In the genomic region with DNA sequence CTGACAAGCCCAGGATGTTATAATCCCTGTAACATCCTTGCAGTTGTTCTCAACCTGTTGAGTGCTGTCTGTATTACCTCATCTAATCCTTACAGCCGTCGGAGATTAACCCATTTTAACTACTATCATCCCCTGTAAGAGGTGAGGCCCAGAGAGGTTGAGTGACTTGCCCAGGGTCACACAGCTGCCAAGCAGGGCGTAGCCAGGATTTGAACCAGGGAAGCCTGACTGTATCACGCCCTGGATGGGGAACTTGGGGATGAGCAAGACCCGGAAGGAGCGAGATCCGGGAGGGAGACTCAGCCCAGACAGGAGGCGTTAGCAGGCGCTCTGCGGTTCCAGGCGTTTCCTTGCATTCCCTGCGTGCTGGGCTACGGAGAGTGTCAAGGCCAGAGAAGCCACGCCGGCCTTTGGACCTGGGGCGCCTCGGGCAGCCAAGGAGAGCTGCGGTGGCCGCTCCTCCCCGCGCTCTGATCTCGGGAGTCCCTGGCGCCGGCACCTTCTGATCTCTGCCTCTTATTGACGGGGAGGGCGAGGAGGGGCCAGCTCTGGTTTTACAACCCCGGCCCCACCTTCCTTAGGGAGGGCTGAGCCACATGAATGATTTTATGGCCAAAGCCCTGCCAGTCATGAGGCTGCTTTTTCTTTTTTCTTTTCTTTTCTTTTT, we compare ENCODE assay signal across 1 cellular context.
TF ChIP-seq lines count a peak whose summit lies in the region.

No MANE protein-coding gene starts in this region.

TF ChIP-seq in HepG2, 621 proteins besides CTCF, POLR2A, EP300 and RAD21 (continued from another document and continues in another):
- TF ChIP-seq, protein P1, sequence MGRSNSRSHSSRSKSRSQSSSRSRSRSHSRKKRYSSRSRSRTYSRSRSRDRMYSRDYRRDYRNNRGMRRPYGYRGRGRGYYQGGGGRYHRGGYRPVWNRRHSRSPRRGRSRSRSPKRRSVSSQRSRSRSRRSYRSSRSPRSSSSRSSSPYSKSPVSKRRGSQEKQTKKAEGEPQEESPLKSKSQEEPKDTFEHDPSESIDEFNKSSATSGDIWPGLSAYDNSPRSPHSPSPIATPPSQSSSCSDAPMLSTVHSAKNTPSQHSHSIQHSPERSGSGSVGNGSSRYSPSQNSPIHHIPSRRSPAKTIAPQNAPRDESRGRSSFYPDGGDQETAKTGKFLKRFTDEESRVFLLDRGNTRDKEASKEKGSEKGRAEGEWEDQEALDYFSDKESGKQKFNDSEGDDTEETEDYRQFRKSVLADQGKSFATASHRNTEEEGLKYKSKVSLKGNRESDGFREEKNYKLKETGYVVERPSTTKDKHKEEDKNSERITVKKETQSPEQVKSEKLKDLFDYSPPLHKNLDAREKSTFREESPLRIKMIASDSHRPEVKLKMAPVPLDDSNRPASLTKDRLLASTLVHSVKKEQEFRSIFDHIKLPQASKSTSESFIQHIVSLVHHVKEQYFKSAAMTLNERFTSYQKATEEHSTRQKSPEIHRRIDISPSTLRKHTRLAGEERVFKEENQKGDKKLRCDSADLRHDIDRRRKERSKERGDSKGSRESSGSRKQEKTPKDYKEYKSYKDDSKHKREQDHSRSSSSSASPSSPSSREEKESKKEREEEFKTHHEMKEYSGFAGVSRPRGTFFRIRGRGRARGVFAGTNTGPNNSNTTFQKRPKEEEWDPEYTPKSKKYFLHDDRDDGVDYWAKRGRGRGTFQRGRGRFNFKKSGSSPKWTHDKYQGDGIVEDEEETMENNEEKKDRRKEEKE (IDR thresholded peaks at IDR 0.05) = no peak
- TF ChIP-seq SALL1 (CRISPR knock-in tag; IDR thresholded peaks at IDR 0.05) (peak; percentile 96), ADNP (CRISPR knock-in tag; IDR thresholded peaks at IDR 0.05) (peak; percentile 97), CCDC6 (CRISPR knock-in tag; IDR thresholded peaks at IDR 0.05) (peak; percentile 34; the same call in 1 of the 2 replicates), ZNF251 (CRISPR knock-in tag; IDR thresholded peaks at IDR 0.05) (no peak), ONECUT2 (CRISPR knock-in tag; IDR thresholded peaks at IDR 0.05) (peak; percentile 55; the same call in 1 of the 2 replicates), SCMH1 (CRISPR knock-in tag; IDR thresholded peaks at IDR 0.05; ENCODE audit: borderline replicate concordance) (no peak), TGIF2 (CRISPR knock-in tag; IDR thresholded peaks at IDR 0.05) (peak; percentile 71; the same call in 1 of the 2 replicates), RAD51 (IDR thresholded peaks at IDR 0.05; ENCODE audit: borderline replicate concordance) (no peak), ZNF776 (CRISPR knock-in tag; IDR thresholded peaks at IDR 0.05) (peak; percentile 43; the same call in 1 of the 2 replicates), MIER3 (CRISPR knock-in tag; IDR thresholded peaks at IDR 0.05; ENCODE audit: borderline replicate concordance) (peak; percentile 90; the same call in 1 of the 2 replicates), NFIB (CRISPR knock-in tag; IDR thresholded peaks at IDR 0.05; ENCODE audit: borderline replicate concordance) (no peak), U2AF2 (IDR thresholded peaks at IDR 0.05; ENCODE audit: low read depth, low read length) (no peak), ZNF768 (CRISPR knock-in tag; IDR thresholded peaks at IDR 0.05) (peak; percentile 100), NR2F2 (IDR thresholded peaks at IDR 0.05; ENCODE audit: borderline replicate concordance, low read depth) (peak; percentile 80), TMF1 (CRISPR knock-in tag; IDR thresholded peaks at IDR 0.05; ENCODE audit: low read depth) (no peak), HNRNPH1 (optimal IDR thresholded peaks at IDR 0.05; ENCODE audit: low read depth, low read length) (no peak), ZNF674 (CRISPR knock-in tag; IDR thresholded peaks at IDR 0.05; ENCODE audit: low read depth) (no peak), SKI (IDR thresholded peaks at IDR 0.05; ENCODE audit: partially characterized antibody) (peak; percentile 92), PCBP1 (IDR thresholded peaks at IDR 0.05; ENCODE audit: borderline replicate concordance, low read depth, low read length) (peak; percentile 65; the same call in 1 of the 2 replicates), BHLHE40 (IDR thresholded peaks at IDR 0.05; ENCODE audit: low read length) (peak; percentile 51; the same call in 1 of the 2 replicates), ZFP62 (CRISPR knock-in tag; IDR thresholded peaks at IDR 0.05) (no peak), NFYC (CRISPR knock-in tag; IDR thresholded peaks at IDR 0.05) (no peak), ZSCAN22 (CRISPR knock-in tag; IDR thresholded peaks at IDR 0.05) (no peak), PRPF4 (IDR thresholded peaks at IDR 0.05; ENCODE audit: low read depth, low read length, poor library complexity, severe bottlenecking) (no peak), FOXP1 (IDR thresholded peaks at IDR 0.05) (no peak), FOXP1 (CRISPR knock-in tag; IDR thresholded peaks at IDR 0.05) (peak; percentile 69), ZNF263 (CRISPR knock-in tag; IDR thresholded peaks at IDR 0.05) (peak; percentile 97), CREB1 (IDR thresholded peaks at IDR 0.05) (no peak), CREB1 (CRISPR knock-in tag; IDR thresholded peaks at IDR 0.05) (peak; percentile 78), ZNF510 (CRISPR knock-in tag; IDR thresholded peaks at IDR 0.05; ENCODE audit: low read depth) (0 out of 2 replicates have a peak, but pooled peaks have one; percentile 49), MATR3 (CRISPR knock-in tag; IDR thresholded peaks at IDR 0.05) (no peak), NR1H2 (CRISPR knock-in tag; IDR thresholded peaks at IDR 0.05; ENCODE audit: borderline replicate concordance, low read depth) (no peak), LCORL (IDR thresholded peaks at IDR 0.05) (no peak), LCORL (CRISPR knock-in tag; IDR thresholded peaks at IDR 0.05) (peak; percentile 91)
- TF ChIP-seq, protein P2, sequence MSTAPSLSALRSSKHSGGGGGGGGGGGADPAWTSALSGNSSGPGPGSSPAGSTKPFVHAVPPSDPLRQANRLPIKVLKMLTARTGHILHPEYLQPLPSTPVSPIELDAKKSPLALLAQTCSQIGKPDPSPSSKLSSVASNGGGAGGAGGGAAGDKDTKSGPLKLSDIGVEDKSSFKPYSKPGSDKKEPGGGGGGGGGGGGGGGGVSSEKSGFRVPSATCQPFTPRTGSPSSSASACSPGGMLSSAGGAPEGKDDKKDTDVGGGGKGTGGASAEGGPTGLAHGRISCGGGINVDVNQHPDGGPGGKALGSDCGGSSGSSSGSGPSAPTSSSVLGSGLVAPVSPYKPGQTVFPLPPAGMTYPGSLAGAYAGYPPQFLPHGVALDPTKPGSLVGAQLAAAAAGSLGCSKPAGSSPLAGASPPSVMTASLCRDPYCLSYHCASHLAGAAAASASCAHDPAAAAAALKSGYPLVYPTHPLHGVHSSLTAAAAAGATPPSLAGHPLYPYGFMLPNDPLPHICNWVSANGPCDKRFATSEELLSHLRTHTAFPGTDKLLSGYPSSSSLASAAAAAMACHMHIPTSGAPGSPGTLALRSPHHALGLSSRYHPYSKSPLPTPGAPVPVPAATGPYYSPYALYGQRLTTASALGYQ (CRISPR knock-in tag; IDR thresholded peaks at IDR 0.05) = peak; percentile 89; the same call in 1 of the 2 replicates
- TF ChIP-seq, protein P3, sequence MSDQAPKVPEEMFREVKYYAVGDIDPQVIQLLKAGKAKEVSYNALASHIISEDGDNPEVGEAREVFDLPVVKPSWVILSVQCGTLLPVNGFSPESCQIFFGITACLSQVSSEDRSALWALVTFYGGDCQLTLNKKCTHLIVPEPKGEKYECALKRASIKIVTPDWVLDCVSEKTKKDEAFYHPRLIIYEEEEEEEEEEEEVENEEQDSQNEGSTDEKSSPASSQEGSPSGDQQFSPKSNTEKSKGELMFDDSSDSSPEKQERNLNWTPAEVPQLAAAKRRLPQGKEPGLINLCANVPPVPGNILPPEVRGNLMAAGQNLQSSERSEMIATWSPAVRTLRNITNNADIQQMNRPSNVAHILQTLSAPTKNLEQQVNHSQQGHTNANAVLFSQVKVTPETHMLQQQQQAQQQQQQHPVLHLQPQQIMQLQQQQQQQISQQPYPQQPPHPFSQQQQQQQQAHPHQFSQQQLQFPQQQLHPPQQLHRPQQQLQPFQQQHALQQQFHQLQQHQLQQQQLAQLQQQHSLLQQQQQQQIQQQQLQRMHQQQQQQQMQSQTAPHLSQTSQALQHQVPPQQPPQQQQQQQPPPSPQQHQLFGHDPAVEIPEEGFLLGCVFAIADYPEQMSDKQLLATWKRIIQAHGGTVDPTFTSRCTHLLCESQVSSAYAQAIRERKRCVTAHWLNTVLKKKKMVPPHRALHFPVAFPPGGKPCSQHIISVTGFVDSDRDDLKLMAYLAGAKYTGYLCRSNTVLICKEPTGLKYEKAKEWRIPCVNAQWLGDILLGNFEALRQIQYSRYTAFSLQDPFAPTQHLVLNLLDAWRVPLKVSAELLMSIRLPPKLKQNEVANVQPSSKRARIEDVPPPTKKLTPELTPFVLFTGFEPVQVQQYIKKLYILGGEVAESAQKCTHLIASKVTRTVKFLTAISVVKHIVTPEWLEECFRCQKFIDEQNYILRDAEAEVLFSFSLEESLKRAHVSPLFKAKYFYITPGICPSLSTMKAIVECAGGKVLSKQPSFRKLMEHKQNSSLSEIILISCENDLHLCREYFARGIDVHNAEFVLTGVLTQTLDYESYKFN (CRISPR knock-in tag; conservative IDR thresholded peaks at IDR 0.05) = peak; percentile 97
- TF ChIP-seq, protein P4, sequence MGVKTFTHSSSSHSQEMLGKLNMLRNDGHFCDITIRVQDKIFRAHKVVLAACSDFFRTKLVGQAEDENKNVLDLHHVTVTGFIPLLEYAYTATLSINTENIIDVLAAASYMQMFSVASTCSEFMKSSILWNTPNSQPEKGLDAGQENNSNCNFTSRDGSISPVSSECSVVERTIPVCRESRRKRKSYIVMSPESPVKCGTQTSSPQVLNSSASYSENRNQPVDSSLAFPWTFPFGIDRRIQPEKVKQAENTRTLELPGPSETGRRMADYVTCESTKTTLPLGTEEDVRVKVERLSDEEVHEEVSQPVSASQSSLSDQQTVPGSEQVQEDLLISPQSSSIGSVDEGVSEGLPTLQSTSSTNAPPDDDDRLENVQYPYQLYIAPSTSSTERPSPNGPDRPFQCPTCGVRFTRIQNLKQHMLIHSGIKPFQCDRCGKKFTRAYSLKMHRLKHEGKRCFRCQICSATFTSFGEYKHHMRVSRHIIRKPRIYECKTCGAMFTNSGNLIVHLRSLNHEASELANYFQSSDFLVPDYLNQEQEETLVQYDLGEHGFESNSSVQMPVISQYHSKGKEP (CRISPR knock-in tag; IDR thresholded peaks at IDR 0.05) = no peak
- TF ChIP-seq, protein P5, sequence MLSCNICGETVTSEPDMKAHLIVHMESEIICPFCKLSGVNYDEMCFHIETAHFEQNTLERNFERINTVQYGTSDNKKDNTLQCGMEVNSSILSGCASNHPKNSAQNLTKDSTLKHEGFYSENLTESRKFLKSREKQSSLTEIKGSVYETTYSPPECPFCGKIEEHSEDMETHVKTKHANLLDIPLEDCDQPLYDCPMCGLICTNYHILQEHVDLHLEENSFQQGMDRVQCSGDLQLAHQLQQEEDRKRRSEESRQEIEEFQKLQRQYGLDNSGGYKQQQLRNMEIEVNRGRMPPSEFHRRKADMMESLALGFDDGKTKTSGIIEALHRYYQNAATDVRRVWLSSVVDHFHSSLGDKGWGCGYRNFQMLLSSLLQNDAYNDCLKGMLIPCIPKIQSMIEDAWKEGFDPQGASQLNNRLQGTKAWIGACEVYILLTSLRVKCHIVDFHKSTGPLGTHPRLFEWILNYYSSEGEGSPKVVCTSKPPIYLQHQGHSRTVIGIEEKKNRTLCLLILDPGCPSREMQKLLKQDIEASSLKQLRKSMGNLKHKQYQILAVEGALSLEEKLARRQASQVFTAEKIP (CRISPR knock-in tag; IDR thresholded peaks at IDR 0.05; ENCODE audit: borderline replicate concordance) = no peak
- TF ChIP-seq, protein P6, sequence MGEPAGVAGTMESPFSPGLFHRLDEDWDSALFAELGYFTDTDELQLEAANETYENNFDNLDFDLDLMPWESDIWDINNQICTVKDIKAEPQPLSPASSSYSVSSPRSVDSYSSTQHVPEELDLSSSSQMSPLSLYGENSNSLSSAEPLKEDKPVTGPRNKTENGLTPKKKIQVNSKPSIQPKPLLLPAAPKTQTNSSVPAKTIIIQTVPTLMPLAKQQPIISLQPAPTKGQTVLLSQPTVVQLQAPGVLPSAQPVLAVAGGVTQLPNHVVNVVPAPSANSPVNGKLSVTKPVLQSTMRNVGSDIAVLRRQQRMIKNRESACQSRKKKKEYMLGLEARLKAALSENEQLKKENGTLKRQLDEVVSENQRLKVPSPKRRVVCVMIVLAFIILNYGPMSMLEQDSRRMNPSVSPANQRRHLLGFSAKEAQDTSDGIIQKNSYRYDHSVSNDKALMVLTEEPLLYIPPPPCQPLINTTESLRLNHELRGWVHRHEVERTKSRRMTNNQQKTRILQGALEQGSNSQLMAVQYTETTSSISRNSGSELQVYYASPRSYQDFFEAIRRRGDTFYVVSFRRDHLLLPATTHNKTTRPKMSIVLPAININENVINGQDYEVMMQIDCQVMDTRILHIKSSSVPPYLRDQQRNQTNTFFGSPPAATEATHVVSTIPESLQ (CRISPR knock-in tag; conservative IDR thresholded peaks at IDR 0.05) = no peak
- TF ChIP-seq, protein P7, sequence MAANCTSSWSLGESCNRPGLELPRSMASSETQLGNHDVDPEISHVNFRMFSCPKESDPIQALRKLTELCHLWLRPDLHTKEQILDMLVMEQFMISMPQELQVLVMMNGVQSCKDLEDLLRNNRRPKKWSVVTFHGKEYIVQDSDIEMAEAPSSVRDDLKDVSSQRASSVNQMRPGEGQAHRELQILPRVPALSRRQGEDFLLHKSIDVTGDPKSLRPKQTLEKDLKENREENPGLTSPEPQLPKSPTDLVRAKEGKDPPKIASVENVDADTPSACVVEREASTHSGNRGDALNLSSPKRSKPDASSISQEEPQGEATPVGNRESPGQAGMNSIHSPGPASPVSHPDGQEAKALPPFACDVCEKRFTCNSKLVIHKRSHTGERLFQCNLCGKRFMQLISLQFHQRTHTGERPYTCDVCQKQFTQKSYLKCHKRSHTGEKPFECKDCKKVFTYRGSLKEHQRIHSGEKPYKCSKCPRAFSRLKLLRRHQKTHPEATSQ (CRISPR knock-in tag; IDR thresholded peaks at IDR 0.05; ENCODE audit: borderline replicate concordance) = no peak; the same call in 1 of the 2 replicates
- TF ChIP-seq, protein P8, sequence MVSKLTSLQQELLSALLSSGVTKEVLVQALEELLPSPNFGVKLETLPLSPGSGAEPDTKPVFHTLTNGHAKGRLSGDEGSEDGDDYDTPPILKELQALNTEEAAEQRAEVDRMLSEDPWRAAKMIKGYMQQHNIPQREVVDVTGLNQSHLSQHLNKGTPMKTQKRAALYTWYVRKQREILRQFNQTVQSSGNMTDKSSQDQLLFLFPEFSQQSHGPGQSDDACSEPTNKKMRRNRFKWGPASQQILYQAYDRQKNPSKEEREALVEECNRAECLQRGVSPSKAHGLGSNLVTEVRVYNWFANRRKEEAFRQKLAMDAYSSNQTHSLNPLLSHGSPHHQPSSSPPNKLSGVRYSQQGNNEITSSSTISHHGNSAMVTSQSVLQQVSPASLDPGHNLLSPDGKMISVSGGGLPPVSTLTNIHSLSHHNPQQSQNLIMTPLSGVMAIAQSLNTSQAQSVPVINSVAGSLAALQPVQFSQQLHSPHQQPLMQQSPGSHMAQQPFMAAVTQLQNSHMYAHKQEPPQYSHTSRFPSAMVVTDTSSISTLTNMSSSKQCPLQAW (CRISPR knock-in tag; IDR thresholded peaks at IDR 0.05) = peak; percentile 77
- TF ChIP-seq, protein P9, sequence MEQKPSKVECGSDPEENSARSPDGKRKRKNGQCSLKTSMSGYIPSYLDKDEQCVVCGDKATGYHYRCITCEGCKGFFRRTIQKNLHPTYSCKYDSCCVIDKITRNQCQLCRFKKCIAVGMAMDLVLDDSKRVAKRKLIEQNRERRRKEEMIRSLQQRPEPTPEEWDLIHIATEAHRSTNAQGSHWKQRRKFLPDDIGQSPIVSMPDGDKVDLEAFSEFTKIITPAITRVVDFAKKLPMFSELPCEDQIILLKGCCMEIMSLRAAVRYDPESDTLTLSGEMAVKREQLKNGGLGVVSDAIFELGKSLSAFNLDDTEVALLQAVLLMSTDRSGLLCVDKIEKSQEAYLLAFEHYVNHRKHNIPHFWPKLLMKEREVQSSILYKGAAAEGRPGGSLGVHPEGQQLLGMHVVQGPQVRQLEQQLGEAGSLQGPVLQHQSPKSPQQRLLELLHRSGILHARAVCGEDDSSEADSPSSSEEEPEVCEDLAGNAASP (CRISPR knock-in tag; IDR thresholded peaks at IDR 0.05; ENCODE audit: borderline replicate concordance) = peak; percentile 90
